Comparison of ENCODE assay signal across 21 cellular contexts in the genomic region with DNA sequence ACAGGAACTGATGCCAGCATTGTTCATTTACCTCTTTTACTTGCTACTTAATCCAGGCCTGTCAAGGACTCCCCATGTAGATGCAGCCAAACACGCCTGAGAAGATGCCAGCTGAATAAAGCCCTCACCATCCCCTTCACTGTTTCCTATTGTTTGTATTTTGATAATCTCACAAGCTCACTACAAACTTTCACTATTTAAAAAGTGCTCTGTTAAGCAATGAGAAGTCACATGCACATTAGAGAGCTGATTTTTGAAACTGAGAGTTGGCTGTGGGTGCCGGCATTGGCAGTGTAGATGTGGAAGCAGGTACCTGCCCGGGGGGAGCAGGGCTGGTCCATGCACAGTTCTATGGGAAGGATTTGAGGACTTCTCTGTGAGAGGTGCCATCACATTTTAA.
"Had no signal": no experiment of that assay in that cellular context is flagged by ENCODE, and none has a peak within 500 bp of the region (broad histone marks: within the 10 kb centered on the region; RNA-seq: fewer than 3 reads in every experiment).

No MANE protein-coding gene starts in this region.

- ATAC-seq: activated CD8-positive, alpha-beta T cell treated with anti-CD3 and anti-CD28 coated beads for 36 hours; activated T-cell treated with anti-CD3 and anti-CD28 coated beads, Interleukin-2, amount 50 U/mL, for 72 hours; PC-3; T-cell had no signal

- H3K27ac ChIP-seq: SK-N-MC, VCaP had no signal

- DNase-seq: activated CD4-positive, alpha-beta T cell treated with anti-CD3 and anti-CD28 coated beads, Interleukin-2, amount 50 U/mL, for 1 hour; activated CD4-positive, CD25-positive, alpha-beta regulatory T cell; activated CD8-positive, alpha-beta memory T cell treated with anti-CD3 and anti-CD28 coated beads, Interleukin-2, amount 50 U/mL, for 4 hours; activated CD8-positive, alpha-beta T cell treated with anti-CD3 and anti-CD28 coated beads for 36 hours; activated gamma-delta T cell treated with Interleukin-2 at 50 U/mL for 16 hours; activated naive CD4-positive, alpha-beta T cell treated with anti-CD3 and anti-CD28 coated beads, Interleukin-2, amount 10 ng/mL, durations not matched to agents 7 days and 5 days; activated naive CD8-positive, alpha-beta T cell treated with anti-CD3 and anti-CD28 coated beads for 36 hours; activated T-cell treated with anti-CD3 and anti-CD28 coated beads, Interleukin-2, amount 50 U/mL, for 72 hours; KG1; NCI-H1105; NCI-H1436; NCI-H1694 treated with DMSO at 0.1 percent for 48 hours; NCI-H2029 treated with DMSO at 0.1 percent for 48 hours; NCI-H345; NCI-H510A; NCI-H69; T-cell; T-helper 2 cell had no signal

- H3K4me3 ChIP-seq: SK-N-MC had no signal
